ENCODE assay signal across 8 cellular contexts in genomic region chr12:117189725-117190209, GRCh38. TPM values are rescaled to one million over a fixed set of nuclear protein-coding genes. Genes with fewer than 3 reads are reported as not detected.
DNase-seq lines count a peak whose midpoint lies in the region; ATAC-seq and TF ChIP-seq lines count a peak whose summit lies in the region.

No MANE protein-coding gene starts in this region.

- H3K4me1 Mint-ChIP-seq in IgD-negative memory B cell = peaks cover 17 to 21% (median 18%) of the 10 kb centered on the region in 3 donors
- H3K4me1 Mint-ChIP-seq in activated CD4-positive, alpha-beta T cell treated with anti-CD3 and anti-CD28 coated beads for 36 hours = peaks cover 30% of the 10 kb centered on the region

- no peaks in the 10 kb centered on the region for H3K27me3 Mint-ChIP-seq in IgD-negative memory B cell
- no peaks in the 10 kb centered on the region for H3K27me3 Mint-ChIP-seq in activated CD4-positive, alpha-beta T cell treated with anti-CD3 and anti-CD28 coated beads for 36 hours

- peak overlapping the region; percentile 64 to 97 (median 88) for H3K4me3 ChIP-seq in dorsolateral prefrontal cortex
- peak overlapping the region; percentile 75 for H3K4me3 ChIP-seq in lower lobe of right lung

- H3K36me3 ChIP-seq in lower lobe of right lung = peaks cover 23% of the 10 kb centered on the region

- H3K4me3 Mint-ChIP-seq in IgD-negative memory B cell = peak overlapping the region; percentile 90 to 99 (median 98)
- peak overlapping the region; percentile 95 for H3K4me3 Mint-ChIP-seq in activated CD4-positive, alpha-beta T cell treated with anti-CD3 and anti-CD28 coated beads for 36 hours

- intact Hi-C loops in activated CD4-positive, alpha-beta T cell treated with anti-CD3 and anti-CD28 coated beads for 36 hours (cut with DNase I, micrococcal nuclease) = loop anchor here (1.0 to 10.0 kb wide), 9 partner anchors 34 to 1187 kb away; partner anchors contain the start of genes RNFT2 (in 2 of the 2), SPRING1 (in 2 of the 2), PEBP1 (in 1 of the 2) and RFC5 (in 1 of the 2)
- intact Hi-C loops in dorsolateral prefrontal cortex (cut with DNase I) = loop anchor here in 1 of 2 donors (2.0 to 10.0 kb wide), 3 partner anchors 39 to 455 kb away; partner anchors contain the start of genes RNFT2 and SPRING1
- intact Hi-C loops in lower lobe of right lung (cut with DNase I) = no loop called here

- peaks cover 1% of the 10 kb centered on the region for H3K36me3 Mint-ChIP-seq in IgD-negative memory B cell
- H3K36me3 Mint-ChIP-seq in activated CD4-positive, alpha-beta T cell treated with anti-CD3 and anti-CD28 coated beads for 36 hours (ENCODE audit: low read depth) = peaks cover 30% of the 10 kb centered on the region

- H3K9me3 Mint-ChIP-seq in IgD-negative memory B cell = peaks cover 0 to 5% (median 2%) of the 10 kb centered on the region in 3 donors
- H3K9me3 Mint-ChIP-seq in activated CD4-positive, alpha-beta T cell treated with anti-CD3 and anti-CD28 coated beads for 36 hours (ENCODE audit: low read depth) = peaks cover 2% of the 10 kb centered on the region

- no peaks in the 10 kb centered on the region for H3K27me3 ChIP-seq in dorsolateral prefrontal cortex
- no peaks in the 10 kb centered on the region for H3K27me3 ChIP-seq in lower lobe of right lung (ENCODE audit: low read depth)

- DNase-seq in GM10248 (ENCODE audit: extremely low spot score) (peak; percentile 56), dorsolateral prefrontal cortex (peak in 7 of 10 donors; percentile 25 to 63 (median 36)), lower lobe of right lung (peak; percentile 57), H4 (ENCODE audit: low spot score) (no peak)
- DNase-seq in activated CD4-positive, alpha-beta T cell treated with anti-CD3 and anti-CD28 coated beads for 36 hours = peak; percentile 68
- DNase-seq in stimulated activated CD8-positive, alpha-beta memory T cell treated with anti-CD3 and anti-CD28 coated beads, Interleukin-15, amount 100 ng/mL, for 24 hours (ENCODE audit: low read depth) = peak; percentile 14

- H3K9me3 ChIP-seq in lower lobe of right lung = no peaks in the 10 kb centered on the region

- CTCF ChIA-PET in GM10248 (lab: Yijun Ruan, JAX) = no interaction called here
- CTCF ChIA-PET in activated CD4-positive, alpha-beta T cell treated with anti-CD3 and anti-CD28 coated beads for 36 hours (lab: Charles Lee) = no interaction called here

- H3K27ac ChIP-seq in dorsolateral prefrontal cortex (peak overlapping the region; percentile 63 to 95 (median 89)), lower lobe of right lung (peak overlapping the region; percentile 84)

- TF ChIP-seq CTCF in GM10248 (IDR thresholded peaks at IDR 0.05; ENCODE audit: control extremely low read depth, extremely low read depth, low read depth, missing control alignments) (no peak), dorsolateral prefrontal cortex (IDR thresholded peaks at IDR 0.05 in 54 of 56, conservative IDR thresholded peaks at IDR 0.05 in 2 of 56; ENCODE audit: low read depth in 1 of 56, partially characterized antibody in 56 of 56) (no peak), lower lobe of right lung (IDR thresholded peaks at IDR 0.05) (no peak)

- peak; percentile 38 for ATAC-seq in GM21723 (IDR thresholded peaks at IDR 0.05; ENCODE audit: unreplicated experiment)
- peak; percentile 21 for ATAC-seq in activated CD4-positive, alpha-beta T cell treated with anti-CD3 and anti-CD28 coated beads for 36 hours
- ATAC-seq in lower lobe of right lung = peak; percentile 14 to 26

- H3K4me1 ChIP-seq in lower lobe of right lung = peaks cover 31% of the 10 kb centered on the region

- peak overlapping the region; percentile 71 to 95 (median 95) for H3K27ac Mint-ChIP-seq in IgD-negative memory B cell
- H3K27ac Mint-ChIP-seq in activated CD4-positive, alpha-beta T cell treated with anti-CD3 and anti-CD28 coated beads for 36 hours = peak overlapping the region; percentile 90

- POLR2A ChIA-PET in GM10248 (lab: Yijun Ruan, JAX) = no interaction called here
- POLR2A ChIA-PET in activated CD4-positive, alpha-beta T cell treated with anti-CD3 and anti-CD28 coated beads for 36 hours (lab: Charles Lee) = interaction anchor here (0.7 kb wide), 1 partner anchor 18 kb away, joined by 3 read pairs; no protein-coding TSS in a partner anchor

RNA-seq across cellular contexts. Expression of gene FBXO21, which starts 0.5 kb away (rescaled TPM):
- 43.3 TPM for polyA plus RNA-seq in IgD-negative memory B cell
- total RNA-seq in activated CD4-positive, alpha-beta T cell treated with anti-CD3 and anti-CD28 coated beads for 36 hours = 10 to 100 TPM; 22.8 to 28.2 TPM
- total RNA-seq in dorsolateral prefrontal cortex = 100 to 1,000 TPM in 16 of 120 experiments, 10 to 100 TPM in 104; 55.8 to 117 (median 87.1) TPM
- 35.4 TPM for total RNA-seq in lower lobe of right lung
- 33.7 and 38.3 TPM in 2 replicates for total RNA-seq in H4 (2014; rRNA removed; shearing (Covaris generic))
